In the genomic region with DNA sequence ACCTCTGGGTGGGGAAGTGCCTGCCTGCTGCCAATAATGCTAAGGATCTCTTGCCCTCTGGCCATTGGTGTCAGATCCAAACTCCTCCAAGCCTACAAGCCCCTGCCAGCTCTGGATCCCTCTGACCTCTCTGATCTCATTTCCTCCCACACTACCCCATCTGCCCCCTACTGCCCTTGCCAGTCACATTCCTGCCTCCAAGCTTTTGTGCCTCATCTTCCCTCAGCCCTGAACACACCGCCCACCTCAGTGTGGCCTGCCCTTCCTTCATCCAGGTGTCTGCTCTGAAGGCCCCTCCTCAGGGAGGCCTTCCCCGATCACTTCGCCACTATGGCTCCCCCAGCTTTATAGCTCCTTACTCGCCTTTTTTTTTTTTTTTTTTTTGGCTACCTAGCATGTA, we compare ENCODE assay signal across 18 cellular contexts.
DNase-seq lines count a peak whose midpoint lies in the region; ATAC-seq and TF ChIP-seq lines count a peak whose summit lies in the region.
"Had no signal": no experiment of that assay in that cellular context is flagged by ENCODE, and none has a peak within 500 bp of the region (broad histone marks: within the 10 kb centered on the region; RNA-seq: fewer than 3 reads in every experiment).

No MANE protein-coding gene starts in this region.

- H3K4me3 Mint-ChIP-seq in stimulated activated naive CD8-positive, alpha-beta T cell treated with anti-CD3 and anti-CD28 coated beads, Interleukin-15, amount 100 ng/mL, for 72 hours, result no peak overlapping the region
- H3K4me3 Mint-ChIP-seq: CD14-positive monocyte had no signal

- H3K27me3 Mint-ChIP-seq in stimulated activated naive CD8-positive, alpha-beta T cell treated with anti-CD3 and anti-CD28 coated beads, Interleukin-15, amount 100 ng/mL, for 72 hours, result peaks cover 42% of the 10 kb centered on the region

- H3K27ac ChIP-seq in lower lobe of right lung, result no peak overlapping the region
- H3K27ac ChIP-seq: 22Rv1, A549 had no signal

- peak; percentile 8 for DNase-seq in Right ventricle myocardium inferior (ENCODE audit: missing footprints)
- DNase-seq in left ventricle myocardium superior, result no peak
- DNase-seq in MG63, result peak; percentile 50
- peak; percentile 7 for DNase-seq in lower lobe of right lung
- no peak for DNase-seq in activated CD4-positive, alpha-beta T cell treated with anti-CD3 and anti-CD28 coated beads, Interleukin-2, amount 50 U/mL, for 1 hour
- DNase-seq in stimulated activated naive CD8-positive, alpha-beta T cell treated with anti-CD3 and anti-CD28 coated beads, Interleukin-15, amount 100 ng/mL, for 72 hours, result no peak
- no peak for DNase-seq in KG1 (lab: John Stamatoyannopoulos, UW)
- DNase-seq: AML-193; CD4-positive, alpha-beta memory T cell; DMS 273 treated with DMSO at 0.1 percent for 48 hours; DMS53; DND-41; EL; H9 had no signal

- H3K4me1 Mint-ChIP-seq in stimulated activated naive CD8-positive, alpha-beta T cell treated with anti-CD3 and anti-CD28 coated beads, Interleukin-15, amount 100 ng/mL, for 72 hours, result no peaks in the 10 kb centered on the region
- H3K4me1 Mint-ChIP-seq: CD14-positive monocyte; CD4-positive, alpha-beta memory T cell had no signal

- no peaks in the 10 kb centered on the region for H3K36me3 ChIP-seq in MG63
- no peaks in the 10 kb centered on the region for H3K36me3 ChIP-seq in lower lobe of right lung

- ATAC-seq in Right ventricle myocardium inferior (no peak), left ventricle myocardium superior (no peak), lower lobe of right lung (no peak)
- no peak for ATAC-seq in stimulated activated naive CD8-positive, alpha-beta T cell treated with anti-CD3 and anti-CD28 coated beads, Interleukin-15, amount 100 ng/mL, for 72 hours
- ATAC-seq: A549, GM12878 had no signal

- intact Hi-C loops in Right ventricle myocardium inferior (cut with DNase I), result no loop called here
- intact Hi-C loops in left ventricle myocardium superior (cut with micrococcal nuclease), result no loop called here
- intact Hi-C loops in lower lobe of right lung (cut with DNase I), result no loop called here

- H3K4me3 ChIP-seq in MG63, result no peak overlapping the region
- H3K4me3 ChIP-seq in lower lobe of right lung, result no peak overlapping the region
- H3K4me3 ChIP-seq: A549, GM12878 had no signal

- H3K9me3 Mint-ChIP-seq in stimulated activated naive CD8-positive, alpha-beta T cell treated with anti-CD3 and anti-CD28 coated beads, Interleukin-15, amount 100 ng/mL, for 72 hours, result no peaks in the 10 kb centered on the region
- H3K9me3 Mint-ChIP-seq: H9 had no signal

- TF ChIP-seq CTCF in lower lobe of right lung (IDR thresholded peaks at IDR 0.05), result no peak

- H3K27me3 ChIP-seq in MG63 (no peaks in the 10 kb centered on the region), lower lobe of right lung (ENCODE audit: low read depth) (peaks cover 11% of the 10 kb centered on the region)

- no peak overlapping the region for H3K27ac Mint-ChIP-seq in stimulated activated naive CD8-positive, alpha-beta T cell treated with anti-CD3 and anti-CD28 coated beads, Interleukin-15, amount 100 ng/mL, for 72 hours

- H3K9me3 ChIP-seq in MG63 (no peaks in the 10 kb centered on the region), lower lobe of right lung (no peaks in the 10 kb centered on the region)
- H3K9me3 ChIP-seq: A549 had no signal

- peaks cover 13% of the 10 kb centered on the region for H3K4me1 ChIP-seq in lower lobe of right lung
- H3K4me1 ChIP-seq: A549 had no signal

Comparison
In these comparisons a context has a peak if more than half of its experiments do, and no peak if none do; other contexts are left out.
1. DNase-seq: peak in Right ventricle myocardium inferior (single experiment), MG63 (single experiment) and lower lobe of right lung (single experiment); none in left ventricle myocardium superior (single experiment), activated CD4-positive, alpha-beta T cell treated with anti-CD3 and anti-CD28 coated beads, Interleukin-2, amount 50 U/mL, for 1 hour (single experiment), stimulated activated naive CD8-positive, alpha-beta T cell treated with anti-CD3 and anti-CD28 coated beads, Interleukin-15, amount 100 ng/mL, for 72 hours (0 of 2) and KG1 (single experiment).